ENCODE assay signal across 8 cellular contexts in genomic region chr17:38509008-38509771, GRCh38.
DNase-seq lines count a peak whose midpoint lies in the region; ATAC-seq and TF ChIP-seq lines count a peak whose summit lies in the region.

No MANE protein-coding gene starts in this region.

- H3K4me3 ChIP-seq in OCI-LY1 (ENCODE audit: low read depth, low read length, poor library complexity, severe bottlenecking) (no peak overlapping the region), esophagus squamous epithelium (peak overlapping the region in 2 of 4 donors; percentile 33 to 45)

- H3F3A ChIP-seq in OCI-LY1 (ENCODE audit: insufficient read depth, low read length): no peaks in the 10 kb centered on the region

- in situ Hi-C loops in GM13977 (cut with MboI; ENCODE audit: low pct_unique_long_range_greater_than_20kb, low sequenced_read_pairs, unreplicated experiment): no loop called here

- no peak overlapping the region for H2AFZ ChIP-seq in OCI-LY1 (ENCODE audit: low read length)

- no peak for TF ChIP-seq POLR2A in esophagus squamous epithelium (IDR thresholded peaks at IDR 0.05)

- TF ChIP-seq CTCF in GM13977 (IDR thresholded peaks at IDR 0.05; ENCODE audit: extremely low read depth, insufficient read depth, missing control alignments) (peak; percentile 77), OCI-LY1 (IDR thresholded peaks at IDR 0.05; ENCODE audit: low read length) (peak; percentile 67), esophagus squamous epithelium (IDR thresholded peaks at IDR 0.05) (peak in 5 of 6 experiments; percentile 27 to 66 (median 52))

- no peaks in the 10 kb centered on the region for H3K36me3 Mint-ChIP-seq in activated T-cell treated with anti-CD3 and anti-CD28 coated beads, Interleukin-2, amount 50 U/mL, for 24 hours (ENCODE audit: low read depth)
- peaks cover 0 to 3% (median 0%) of the 10 kb centered on the region in 3 donors for H3K36me3 Mint-ChIP-seq in naive thymus-derived CD8-positive, alpha-beta T cell
- H3K36me3 Mint-ChIP-seq in stimulated activated naive B cell treated with anti-CD40 and anti-IgM and Interleukin-4, amounts not matched to agents 10 μg/mL and 1 μg/mL and 100 μg/mL, for 72 hours: peaks cover 2 to 5% of the 10 kb centered on the region in 2 donors

- H3K4me1 Mint-ChIP-seq in activated T-cell treated with anti-CD3 and anti-CD28 coated beads, Interleukin-2, amount 50 U/mL, for 24 hours (ENCODE audit: low read depth): peaks cover 9% of the 10 kb centered on the region
- peaks cover 8 to 13% (median 10%) of the 10 kb centered on the region in 4 donors for H3K4me1 Mint-ChIP-seq in naive thymus-derived CD8-positive, alpha-beta T cell
- peaks cover 10 to 24% of the 10 kb centered on the region in 2 donors for H3K4me1 Mint-ChIP-seq in stimulated activated naive B cell treated with anti-CD40 and anti-IgM and Interleukin-4, amounts not matched to agents 10 μg/mL and 1 μg/mL and 100 μg/mL, for 72 hours

- no peak overlapping the region for H3K9ac ChIP-seq in OCI-LY1 (ENCODE audit: low read length)

- intact Hi-C loops in esophagus squamous epithelium (cut with DNase I): no loop called here

- no peaks in the 10 kb centered on the region for H3K79me2 ChIP-seq in OCI-LY1 (ENCODE audit: insufficient read depth, low read length)

- H3K9me3 ChIP-seq in OCI-LY1 (ENCODE audit: low read length) (no peaks in the 10 kb centered on the region), esophagus squamous epithelium (no peaks in the 10 kb centered on the region)

- no peak overlapping the region for H3K27ac Mint-ChIP-seq in activated T-cell treated with anti-CD3 and anti-CD28 coated beads, Interleukin-2, amount 50 U/mL, for 24 hours
- peak overlapping the region in 2 of 10 donors; percentile 59 to 65 for H3K27ac Mint-ChIP-seq in naive thymus-derived CD8-positive, alpha-beta T cell
- H3K27ac Mint-ChIP-seq in stimulated activated naive B cell treated with anti-CD40 and anti-IgM and Interleukin-4, amounts not matched to agents 10 μg/mL and 1 μg/mL and 100 μg/mL, for 72 hours: peak overlapping the region; percentile 83

- H4K20me1 ChIP-seq in OCI-LY1 (ENCODE audit: insufficient read depth, low read length): no peaks in the 10 kb centered on the region

- no peaks in the 10 kb centered on the region for H3K4me1 ChIP-seq in OCI-LY1 (ENCODE audit: insufficient read depth, low read length, severe bottlenecking)
- H3K4me1 ChIP-seq in esophagus squamous epithelium: peaks cover 3 to 35% (median 22%) of the 10 kb centered on the region in 3 donors

- H3K36me3 ChIP-seq in OCI-LY1 (ENCODE audit: insufficient read depth, low read length): no peaks in the 10 kb centered on the region
- H3K36me3 ChIP-seq in esophagus squamous epithelium: peaks cover 7 to 56% (median 13%) of the 10 kb centered on the region in 3 donors

- H3K27ac ChIP-seq in OCI-LY1 (ENCODE audit: low read depth, low read length, poor library complexity, severe bottlenecking) (no peak overlapping the region), esophagus squamous epithelium (peak overlapping the region in 2 of 4 donors; percentile 36 to 44)

- peak overlapping the region; percentile 66 for H3K4me3 Mint-ChIP-seq in activated T-cell treated with anti-CD3 and anti-CD28 coated beads, Interleukin-2, amount 50 U/mL, for 24 hours
- peak overlapping the region; percentile 81 to 93 (median 88) for H3K4me3 Mint-ChIP-seq in naive thymus-derived CD8-positive, alpha-beta T cell
- H3K4me3 Mint-ChIP-seq in stimulated activated naive B cell treated with anti-CD40 and anti-IgM and Interleukin-4, amounts not matched to agents 10 μg/mL and 1 μg/mL and 100 μg/mL, for 72 hours: peak overlapping the region; percentile 78 to 79

- peaks cover 51% of the 10 kb centered on the region for H3K27me3 Mint-ChIP-seq in activated T-cell treated with anti-CD3 and anti-CD28 coated beads, Interleukin-2, amount 50 U/mL, for 24 hours
- H3K27me3 Mint-ChIP-seq in naive thymus-derived CD8-positive, alpha-beta T cell: peaks cover 16 to 51% (median 32%) of the 10 kb centered on the region in 5 donors
- H3K27me3 Mint-ChIP-seq in stimulated activated naive B cell treated with anti-CD40 and anti-IgM and Interleukin-4, amounts not matched to agents 10 μg/mL and 1 μg/mL and 100 μg/mL, for 72 hours: peaks cover 41 to 49% of the 10 kb centered on the region in 2 donors

- 54 to 65% methylated on average over 20 to 24 of the region's 26 CpGs for WGBS in esophagus squamous epithelium, 2 donors

- POLR2A ChIA-PET in naive thymus-derived CD8-positive, alpha-beta T cell (lab: Charles Lee): no interaction called here

- no peaks in the 10 kb centered on the region for H3K27me3 ChIP-seq in OCI-LY1 (ENCODE audit: insufficient read depth, low read length)
- peaks cover 0 to 26% (median 0%) of the 10 kb centered on the region in 4 donors for H3K27me3 ChIP-seq in esophagus squamous epithelium

- peak; percentile 91 to 93 for ATAC-seq in naive thymus-derived CD8-positive, alpha-beta T cell
- peak; percentile 89 to 90 for ATAC-seq in stimulated activated naive B cell treated with anti-CD40 and anti-IgM and Interleukin-4, amounts not matched to agents 10 μg/mL and 1 μg/mL and 100 μg/mL, for 72 hours (replicated peaks)
- no peak for ATAC-seq in HG03108 (IDR thresholded peaks at IDR 0.05; ENCODE audit: unreplicated experiment)

- no peaks in the 10 kb centered on the region for H3K9me3 Mint-ChIP-seq in activated T-cell treated with anti-CD3 and anti-CD28 coated beads, Interleukin-2, amount 50 U/mL, for 24 hours
- H3K9me3 Mint-ChIP-seq in naive thymus-derived CD8-positive, alpha-beta T cell: no peaks in the 10 kb centered on the region
- H3K9me3 Mint-ChIP-seq in stimulated activated naive B cell treated with anti-CD40 and anti-IgM and Interleukin-4, amounts not matched to agents 10 μg/mL and 1 μg/mL and 100 μg/mL, for 72 hours: no peaks in the 10 kb centered on the region

- no peak overlapping the region for H3K4me2 ChIP-seq in OCI-LY1 (ENCODE audit: low read length)

- DNase-seq in GM13977 (ENCODE audit: low spot score) (peak; percentile 92), esophagus squamous epithelium (lab: John Stamatoyannopoulos, UW) (no peak), NCI-H187 (lab: John Stamatoyannopoulos, UW) (no peak)
- DNase-seq in activated T-cell treated with anti-CD3 and anti-CD28 coated beads, Interleukin-2, amount 50 U/mL, for 24 hours: peak; percentile 81
- DNase-seq in naive thymus-derived CD8-positive, alpha-beta T cell: peak; percentile 45 to 84 (median 60)
- DNase-seq in stimulated activated naive B cell treated with anti-CD40 and anti-IgM and Interleukin-4, amounts not matched to agents 10 μg/mL and 1 μg/mL and 100 μg/mL, for 72 hours: peak; percentile 46

- no peaks in the 10 kb centered on the region for H3K9me2 ChIP-seq in OCI-LY1 (ENCODE audit: low read depth, low read length)

Comparison
In these comparisons a context has a peak if more than half of its experiments do, and no peak if none do; other contexts are left out.
1. DNase-seq: peak in GM13977 (single experiment), activated T-cell treated with anti-CD3 and anti-CD28 coated beads, Interleukin-2, amount 50 U/mL, for 24 hours (single experiment), naive thymus-derived CD8-positive, alpha-beta T cell (10 of 10) and stimulated activated naive B cell treated with anti-CD40 and anti-IgM and Interleukin-4, amounts not matched to agents 10 μg/mL and 1 μg/mL and 100 μg/mL, for 72 hours (single experiment); none in esophagus squamous epithelium (single experiment) and NCI-H187 (0 of 2).
2. Peak in every context shown above with its lines, with median percentiles within 50 percentile points of each other: CTCF ChIP-seq and H3K4me3 Mint-ChIP-seq.